ENCODE assay signal across 1 cellular context in the genomic region with DNA sequence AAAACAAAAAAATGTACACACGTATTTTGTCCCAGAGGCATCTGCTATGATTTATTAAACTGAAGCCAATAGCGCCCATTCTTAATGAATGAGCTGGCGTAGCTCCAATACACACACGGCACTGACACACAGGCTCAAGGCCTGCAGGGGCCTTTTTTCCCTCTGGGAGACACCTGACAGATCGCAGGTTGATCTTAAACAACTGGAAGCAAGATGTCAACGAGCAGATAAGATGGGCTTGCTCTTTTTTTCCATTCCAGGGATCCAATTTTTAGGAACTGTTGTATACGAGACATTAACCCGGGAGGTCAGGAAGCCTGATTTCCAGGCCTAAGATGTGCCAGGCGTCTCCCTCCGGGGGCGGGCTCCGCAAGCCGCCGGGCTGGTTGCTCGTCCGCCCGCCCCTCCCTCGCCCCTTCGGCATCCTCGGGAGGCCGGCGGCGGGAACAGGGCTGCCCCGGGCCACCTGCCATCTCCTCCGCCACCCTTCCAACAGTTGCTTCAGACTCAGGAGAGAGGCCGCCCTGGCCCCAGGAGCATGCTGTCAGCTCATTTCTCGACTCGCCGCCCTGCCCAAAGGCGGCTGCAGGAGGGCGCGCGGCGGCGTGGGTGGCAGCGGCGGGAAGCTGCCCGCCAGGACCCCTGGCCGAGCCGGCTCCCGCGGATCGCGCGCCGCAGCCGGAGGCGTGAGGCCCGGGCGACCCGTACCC.
A peak's percentile ranks its signal among the peaks of the same experiment; 100 is the strongest.
TF ChIP-seq lines count a peak whose summit lies in the region.

No MANE protein-coding gene starts in this region.

TF ChIP-seq in HepG2, 621 proteins besides CTCF, POLR2A, EP300 and RAD21 (continued from another document and continues in another):
- 0 out of 2 replicates have a peak, but pooled peaks have one; percentile 35 for TF ChIP-seq IKZF5 (CRISPR knock-in tag; IDR thresholded peaks at IDR 0.05)
- no peak; the same call in 1 of the 2 replicates for TF ChIP-seq KMT2A (CRISPR knock-in tag; IDR thresholded peaks at IDR 0.05)
- no peak for TF ChIP-seq KLF6 (CRISPR knock-in tag; IDR thresholded peaks at IDR 0.05)
- TF ChIP-seq PATZ1 (CRISPR knock-in tag; IDR thresholded peaks at IDR 0.05): 0 out of 2 replicates have a peak, but pooled peaks have one; percentile 29
- no peak for TF ChIP-seq PCBP1 (IDR thresholded peaks at IDR 0.05; ENCODE audit: borderline replicate concordance, low read depth, low read length)
- TF ChIP-seq, protein P1, sequence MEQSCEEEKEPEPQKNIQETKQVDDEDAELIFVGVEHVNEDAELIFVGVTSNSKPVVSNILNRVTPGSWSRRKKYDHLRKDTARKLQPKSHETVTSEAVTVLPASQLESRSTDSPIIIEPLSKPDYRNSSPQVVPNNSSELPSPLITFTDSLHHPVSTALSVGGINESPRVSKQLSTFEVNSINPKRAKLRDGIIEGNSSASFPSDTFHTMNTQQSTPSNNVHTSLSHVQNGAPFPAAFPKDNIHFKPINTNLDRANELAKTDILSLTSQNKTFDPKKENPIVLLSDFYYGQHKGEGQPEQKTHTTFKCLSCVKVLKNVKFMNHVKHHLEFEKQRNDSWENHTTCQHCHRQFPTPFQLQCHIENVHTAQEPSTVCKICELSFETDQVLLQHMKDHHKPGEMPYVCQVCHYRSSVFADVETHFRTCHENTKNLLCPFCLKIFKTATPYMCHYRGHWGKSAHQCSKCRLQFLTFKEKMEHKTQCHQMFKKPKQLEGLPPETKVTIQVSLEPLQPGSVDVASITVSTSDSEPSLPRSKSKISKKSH (CRISPR knock-in tag; IDR thresholded peaks at IDR 0.05; ENCODE audit: borderline replicate concordance): no peak
- no peak for TF ChIP-seq SMAD3 (CRISPR knock-in tag; IDR thresholded peaks at IDR 0.05)
- TF ChIP-seq KLF12 (CRISPR knock-in tag; IDR thresholded peaks at IDR 0.05; ENCODE audit: borderline replicate concordance): no peak
- TF ChIP-seq, protein P2, sequence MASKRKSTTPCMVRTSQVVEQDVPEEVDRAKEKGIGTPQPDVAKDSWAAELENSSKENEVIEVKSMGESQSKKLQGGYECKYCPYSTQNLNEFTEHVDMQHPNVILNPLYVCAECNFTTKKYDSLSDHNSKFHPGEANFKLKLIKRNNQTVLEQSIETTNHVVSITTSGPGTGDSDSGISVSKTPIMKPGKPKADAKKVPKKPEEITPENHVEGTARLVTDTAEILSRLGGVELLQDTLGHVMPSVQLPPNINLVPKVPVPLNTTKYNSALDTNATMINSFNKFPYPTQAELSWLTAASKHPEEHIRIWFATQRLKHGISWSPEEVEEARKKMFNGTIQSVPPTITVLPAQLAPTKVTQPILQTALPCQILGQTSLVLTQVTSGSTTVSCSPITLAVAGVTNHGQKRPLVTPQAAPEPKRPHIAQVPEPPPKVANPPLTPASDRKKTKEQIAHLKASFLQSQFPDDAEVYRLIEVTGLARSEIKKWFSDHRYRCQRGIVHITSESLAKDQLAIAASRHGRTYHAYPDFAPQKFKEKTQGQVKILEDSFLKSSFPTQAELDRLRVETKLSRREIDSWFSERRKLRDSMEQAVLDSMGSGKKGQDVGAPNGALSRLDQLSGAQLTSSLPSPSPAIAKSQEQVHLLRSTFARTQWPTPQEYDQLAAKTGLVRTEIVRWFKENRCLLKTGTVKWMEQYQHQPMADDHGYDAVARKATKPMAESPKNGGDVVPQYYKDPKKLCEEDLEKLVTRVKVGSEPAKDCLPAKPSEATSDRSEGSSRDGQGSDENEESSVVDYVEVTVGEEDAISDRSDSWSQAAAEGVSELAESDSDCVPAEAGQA (IDR thresholded peaks at IDR 0.05; ENCODE audit: low read depth): no peak
- TF ChIP-seq, protein P2 (CRISPR knock-in tag; IDR thresholded peaks at IDR 0.05; ENCODE audit: borderline replicate concordance): no peak
- no peak for TF ChIP-seq HNRNPL (IDR thresholded peaks at IDR 0.05; ENCODE audit: low read depth, low read length)
- TF ChIP-seq ZNF468 (CRISPR knock-in tag; IDR thresholded peaks at IDR 0.05): no peak
- TF ChIP-seq MED1 (CRISPR knock-in tag; IDR thresholded peaks at IDR 0.05): no peak
- TF ChIP-seq ZNF607 (CRISPR knock-in tag; IDR thresholded peaks at IDR 0.05; ENCODE audit: borderline replicate concordance): no peak
- peak; percentile 33; the same call in 1 of the 2 replicates for TF ChIP-seq TMF1 (CRISPR knock-in tag; IDR thresholded peaks at IDR 0.05; ENCODE audit: low read depth)
- no peak for TF ChIP-seq SP5 (CRISPR knock-in tag; IDR thresholded peaks at IDR 0.05; ENCODE audit: borderline replicate concordance, low read depth)
- TF ChIP-seq, protein P3, sequence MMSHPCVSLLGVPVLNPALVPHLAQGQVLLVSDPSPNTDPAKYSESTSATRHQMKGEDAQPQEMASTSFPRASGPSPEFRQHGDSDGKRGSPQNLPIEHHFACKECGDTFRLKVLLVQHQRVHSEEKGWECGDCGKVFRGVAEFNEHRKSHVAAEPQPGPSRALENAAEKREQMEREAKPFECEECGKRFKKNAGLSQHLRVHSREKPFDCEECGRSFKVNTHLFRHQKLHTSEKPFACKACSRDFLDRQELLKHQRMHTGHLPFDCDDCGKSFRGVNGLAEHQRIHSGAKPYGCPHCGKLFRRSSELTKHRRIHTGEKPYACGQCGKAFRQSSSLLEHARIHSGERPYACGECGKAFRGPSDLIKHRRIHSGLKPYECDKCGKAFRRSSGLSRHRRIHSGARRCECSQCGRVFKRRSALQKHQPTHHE (CRISPR knock-in tag; IDR thresholded peaks at IDR 0.05; ENCODE audit: borderline replicate concordance): no peak
- TF ChIP-seq GPBP1L1 (CRISPR knock-in tag; IDR thresholded peaks at IDR 0.05): no peak
- no peak for TF ChIP-seq ETS1 (CRISPR knock-in tag; IDR thresholded peaks at IDR 0.05)
- TF ChIP-seq SAP130 (CRISPR knock-in tag; IDR thresholded peaks at IDR 0.05; ENCODE audit: low read depth): peak; percentile 55; the same call in 1 of the 2 replicates
- no peak for TF ChIP-seq CBFB (CRISPR knock-in tag; IDR thresholded peaks at IDR 0.05)
- TF ChIP-seq BORCS8-MEF2B (CRISPR knock-in tag; IDR thresholded peaks at IDR 0.05): 0 out of 2 replicates have a peak, but pooled peaks have one; percentile 26
- TF ChIP-seq, protein P4, sequence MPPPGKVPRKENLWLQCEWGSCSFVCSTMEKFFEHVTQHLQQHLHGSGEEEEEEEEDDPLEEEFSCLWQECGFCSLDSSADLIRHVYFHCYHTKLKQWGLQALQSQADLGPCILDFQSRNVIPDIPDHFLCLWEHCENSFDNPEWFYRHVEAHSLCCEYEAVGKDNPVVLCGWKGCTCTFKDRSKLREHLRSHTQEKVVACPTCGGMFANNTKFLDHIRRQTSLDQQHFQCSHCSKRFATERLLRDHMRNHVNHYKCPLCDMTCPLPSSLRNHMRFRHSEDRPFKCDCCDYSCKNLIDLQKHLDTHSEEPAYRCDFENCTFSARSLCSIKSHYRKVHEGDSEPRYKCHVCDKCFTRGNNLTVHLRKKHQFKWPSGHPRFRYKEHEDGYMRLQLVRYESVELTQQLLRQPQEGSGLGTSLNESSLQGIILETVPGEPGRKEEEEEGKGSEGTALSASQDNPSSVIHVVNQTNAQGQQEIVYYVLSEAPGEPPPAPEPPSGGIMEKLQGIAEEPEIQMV (CRISPR knock-in tag; IDR thresholded peaks at IDR 0.05; ENCODE audit: low read depth): no peak
- TF ChIP-seq HMGA1 (CRISPR knock-in tag; conservative IDR thresholded peaks at IDR 0.05): no peak
- TF ChIP-seq ZFX (CRISPR knock-in tag; IDR thresholded peaks at IDR 0.05; ENCODE audit: low read depth): peak; percentile 49
- TF ChIP-seq ZNF761 (CRISPR knock-in tag; conservative IDR thresholded peaks at IDR 0.05): no peak; the same call in 1 of the 2 replicates
- no peak for TF ChIP-seq HNRNPK (IDR thresholded peaks at IDR 0.05; ENCODE audit: low read depth, low read length, poor library complexity, severe bottlenecking)
- TF ChIP-seq, protein P5, sequence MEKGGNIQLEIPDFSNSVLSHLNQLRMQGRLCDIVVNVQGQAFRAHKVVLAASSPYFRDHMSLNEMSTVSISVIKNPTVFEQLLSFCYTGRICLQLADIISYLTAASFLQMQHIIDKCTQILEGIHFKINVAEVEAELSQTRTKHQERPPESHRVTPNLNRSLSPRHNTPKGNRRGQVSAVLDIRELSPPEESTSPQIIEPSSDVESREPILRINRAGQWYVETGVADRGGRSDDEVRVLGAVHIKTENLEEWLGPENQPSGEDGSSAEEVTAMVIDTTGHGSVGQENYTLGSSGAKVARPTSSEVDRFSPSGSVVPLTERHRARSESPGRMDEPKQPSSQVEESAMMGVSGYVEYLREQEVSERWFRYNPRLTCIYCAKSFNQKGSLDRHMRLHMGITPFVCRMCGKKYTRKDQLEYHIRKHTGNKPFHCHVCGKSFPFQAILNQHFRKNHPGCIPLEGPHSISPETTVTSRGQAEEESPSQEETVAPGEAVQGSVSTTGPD (CRISPR knock-in tag; IDR thresholded peaks at IDR 0.05): no peak
- TF ChIP-seq ZFP37 (CRISPR knock-in tag; IDR thresholded peaks at IDR 0.05; ENCODE audit: borderline replicate concordance): no peak
- no peak for TF ChIP-seq ZNF883 (CRISPR knock-in tag; IDR thresholded peaks at IDR 0.05; ENCODE audit: not compliant biosample characterization)
- 0 out of 2 replicates have a peak, but pooled peaks have one; percentile 8 for TF ChIP-seq KDM5B (CRISPR knock-in tag; IDR thresholded peaks at IDR 0.05; ENCODE audit: borderline replicate concordance)
- TF ChIP-seq MAFK (conservative IDR thresholded peaks at IDR 0.05 in 1 of 2, IDR thresholded peaks at IDR 0.05 in 1 of 2; ENCODE audit: low read length in 2 of 2): no peak
- 0 out of 2 replicates have a peak, but pooled peaks have one; percentile 38 for TF ChIP-seq TGIF2 (CRISPR knock-in tag; IDR thresholded peaks at IDR 0.05)
- peak; percentile 21; the same call in 1 of the 2 replicates for TF ChIP-seq RXRB (CRISPR knock-in tag; IDR thresholded peaks at IDR 0.05; ENCODE audit: borderline replicate concordance)
- TF ChIP-seq KDM2A (CRISPR knock-in tag; IDR thresholded peaks at IDR 0.05; ENCODE audit: borderline replicate concordance, low read depth): peak; percentile 40; the same call in 1 of the 2 replicates
- no peak for TF ChIP-seq KMT2B (CRISPR knock-in tag; IDR thresholded peaks at IDR 0.05)
- no peak for TF ChIP-seq ZNF432 (CRISPR knock-in tag; IDR thresholded peaks at IDR 0.05; ENCODE audit: borderline replicate concordance)
- no peak for TF ChIP-seq ZNF234 (CRISPR knock-in tag; conservative IDR thresholded peaks at IDR 0.05)
